ENCODE assay signal across 21 cellular contexts in the genomic region with DNA sequence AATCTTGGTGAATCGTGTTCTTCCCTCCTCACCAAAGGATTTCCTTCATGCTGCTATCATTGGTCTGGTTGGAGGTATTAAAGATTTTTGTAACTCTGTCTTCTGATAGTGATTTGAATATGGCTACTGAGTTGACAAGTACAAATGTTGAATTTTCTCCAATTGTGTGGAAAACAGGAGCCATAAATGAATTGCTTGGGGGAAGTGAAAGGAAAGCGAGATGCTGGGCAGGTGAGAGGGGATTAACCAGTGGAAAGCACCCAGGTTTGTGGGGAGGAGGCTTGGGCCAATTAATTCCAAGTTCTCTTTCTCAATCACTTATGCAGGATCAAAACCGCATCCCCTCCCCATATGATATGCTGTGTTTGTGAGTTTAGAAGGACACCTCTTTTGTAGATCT.
"Had no signal": no experiment of that assay in that cellular context is flagged by ENCODE, and none has a peak within 500 bp of the region (broad histone marks: within the 10 kb centered on the region; RNA-seq: fewer than 3 reads in every experiment).

No MANE protein-coding gene starts in this region.

- H3K9me3 ChIP-seq: esophagus muscularis mucosa, gastrocnemius medialis, heart right ventricle, left lung, lower lobe of right lung, ovary had no signal

- H3K4me3 ChIP-seq: esophagus muscularis mucosa, gastrocnemius medialis, heart right ventricle, left lung, lower lobe of right lung, neural progenitor cell, ovary had no signal

- H3K27me3 ChIP-seq: gastrocnemius medialis, left lung, neural progenitor cell, ovary had no signal

- ATAC-seq: effector memory CD8-positive, alpha-beta T cell; gastrocnemius medialis; heart right ventricle; left lung; lower lobe of right lung; natural killer cell; right cardiac atrium had no signal

- DNase-seq: effector memory CD8-positive, alpha-beta T cell; gastrocnemius medialis; heart right ventricle; immature natural killer cell; left lung; lower lobe of right lung; natural killer cell; nucleus accumbens; ovary; right cardiac atrium; small intestine; stimulated activated CD4-positive, alpha-beta T cell treated with anti-CD3 and anti-CD28 coated beads, Interleukin-12 subunit alpha, Interleukin-12 subunit beta, amount 100 ng/mL, for 4 hours; stimulated activated naive CD4-positive, alpha-beta T cell; trophoblast cell had no signal

- H3K27me3 Mint-ChIP-seq: dendritic cell treated with granulocyte-macrophage colony-stimulating factor and Interleukin-4, amounts not matched to agents 40 ng/mL and 50 ng/mL, for 4 days; effector memory CD8-positive, alpha-beta T cell; memory B cell had no signal

- H3K4me1 Mint-ChIP-seq: immature natural killer cell, memory B cell, mesothelial cell of epicardium, natural killer cell, neural progenitor cell had no signal

- FAIRE-seq: keratinocyte, small intestine had no signal

- H3K36me3 ChIP-seq: esophagus muscularis mucosa, gastrocnemius medialis, heart right ventricle, left lung, lower lobe of right lung, neural progenitor cell, ovary had no signal

- H3K4me1 ChIP-seq: esophagus muscularis mucosa, gastrocnemius medialis, heart right ventricle, left lung, lower lobe of right lung had no signal

- H3K27ac ChIP-seq: epithelial cell of prostate, esophagus muscularis mucosa, gastrocnemius medialis, heart right ventricle, left lung, lower lobe of right lung, neural progenitor cell, ovary had no signal

- H3K27ac Mint-ChIP-seq: dendritic cell treated with granulocyte-macrophage colony-stimulating factor and Interleukin-4, amounts not matched to agents 40 ng/mL and 50 ng/mL, for 4 days; effector memory CD8-positive, alpha-beta T cell; immature natural killer cell; memory B cell; mesothelial cell of epicardium; natural killer cell; neural progenitor cell had no signal

- H3K36me3 Mint-ChIP-seq: memory B cell, mesothelial cell of epicardium, natural killer cell, neural progenitor cell had no signal

- H3K9me3 Mint-ChIP-seq: mesothelial cell of epicardium, neural progenitor cell had no signal

- H3K4me3 Mint-ChIP-seq: dendritic cell treated with granulocyte-macrophage colony-stimulating factor and Interleukin-4, amounts not matched to agents 40 ng/mL and 50 ng/mL, for 4 days; effector memory CD8-positive, alpha-beta T cell; immature natural killer cell; memory B cell; mesothelial cell of epicardium; natural killer cell; neural progenitor cell had no signal
